Comparison of ENCODE assay signal across 1 cellular context in genomic region chr3:31503456-31503855, GRCh38.
A peak's percentile ranks its signal among the peaks of the same experiment; 100 is the strongest.
TF ChIP-seq lines count a peak whose summit lies in the region.

No MANE protein-coding gene starts in this region.

TF ChIP-seq in K562, 482 proteins besides CTCF, POLR2A, EP300 and RAD21 (continued from another document):
- no peak for TF ChIP-seq YBX1 (IDR thresholded peaks at IDR 0.05)
- TF ChIP-seq ZNF316 (IDR thresholded peaks at IDR 0.05): peak; percentile 24; the same call in 1 of the 2 replicates
- TF ChIP-seq ZNF41 (CRISPR knock-in tag; conservative IDR thresholded peaks at IDR 0.05): no peak
- no peak for TF ChIP-seq POLR2B (IDR thresholded peaks at IDR 0.05; ENCODE audit: low read depth, partially characterized antibody)
- no peak for TF ChIP-seq MYBL2 (IDR thresholded peaks at IDR 0.05; ENCODE audit: low read depth)
- no peak for TF ChIP-seq MYBL2 (CRISPR knock-in tag; IDR thresholded peaks at IDR 0.05; ENCODE audit: borderline replicate concordance)
- no peak for TF ChIP-seq PHF20 (IDR thresholded peaks at IDR 0.05; ENCODE audit: partially characterized antibody)
- TF ChIP-seq, protein P1, sequence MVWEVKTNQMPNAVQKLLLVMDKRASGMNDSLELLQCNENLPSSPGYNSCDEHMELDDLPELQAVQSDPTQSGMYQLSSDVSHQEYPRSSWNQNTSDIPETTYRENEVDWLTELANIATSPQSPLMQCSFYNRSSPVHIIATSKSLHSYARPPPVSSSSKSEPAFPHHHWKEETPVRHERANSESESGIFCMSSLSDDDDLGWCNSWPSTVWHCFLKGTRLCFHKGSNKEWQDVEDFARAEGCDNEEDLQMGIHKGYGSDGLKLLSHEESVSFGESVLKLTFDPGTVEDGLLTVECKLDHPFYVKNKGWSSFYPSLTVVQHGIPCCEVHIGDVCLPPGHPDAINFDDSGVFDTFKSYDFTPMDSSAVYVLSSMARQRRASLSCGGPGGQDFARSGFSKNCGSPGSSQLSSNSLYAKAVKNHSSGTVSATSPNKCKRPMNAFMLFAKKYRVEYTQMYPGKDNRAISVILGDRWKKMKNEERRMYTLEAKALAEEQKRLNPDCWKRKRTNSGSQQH (CRISPR knock-in tag; IDR thresholded peaks at IDR 0.05): no peak
- no peak for TF ChIP-seq MIER1 (IDR thresholded peaks at IDR 0.05; ENCODE audit: low read depth)
- TF ChIP-seq MECOM (CRISPR knock-in tag; IDR thresholded peaks at IDR 0.05): no peak
- TF ChIP-seq C11orf30 (IDR thresholded peaks at IDR 0.05; ENCODE audit: low read depth): 0 out of 2 replicates have a peak, but pooled peaks have one; percentile 11
- no peak for TF ChIP-seq BCLAF1 (IDR thresholded peaks at IDR 0.05; ENCODE audit: borderline replicate concordance in 1 of 2, control insufficient read depth in 1 of 2, low read depth in 2 of 2, low read length in 1 of 2)
- TF ChIP-seq ZNF592 (IDR thresholded peaks at IDR 0.05): no peak
- TF ChIP-seq SETDB1 (IDR thresholded peaks at IDR 0.05; ENCODE audit: low read length): no peak
- TF ChIP-seq SREBF1 (IDR thresholded peaks at IDR 0.05; ENCODE audit: borderline replicate concordance, low read depth, low read length): no peak
- no peak for TF ChIP-seq CHD4 (IDR thresholded peaks at IDR 0.05; ENCODE audit: insufficient read depth, insufficient replicate concordance, low read depth, low read length, poor library complexity, severe bottlenecking)
- no peak for TF ChIP-seq NCOA1 (IDR thresholded peaks at IDR 0.05; ENCODE audit: low read depth)
- TF ChIP-seq MEIS2 (IDR thresholded peaks at IDR 0.05; ENCODE audit: partially characterized antibody): peak; percentile 33
TF ChIP-seq in K562: peak in this region for 4.
